Comparison of ENCODE assay signal across 1 cellular context in the genomic region with DNA sequence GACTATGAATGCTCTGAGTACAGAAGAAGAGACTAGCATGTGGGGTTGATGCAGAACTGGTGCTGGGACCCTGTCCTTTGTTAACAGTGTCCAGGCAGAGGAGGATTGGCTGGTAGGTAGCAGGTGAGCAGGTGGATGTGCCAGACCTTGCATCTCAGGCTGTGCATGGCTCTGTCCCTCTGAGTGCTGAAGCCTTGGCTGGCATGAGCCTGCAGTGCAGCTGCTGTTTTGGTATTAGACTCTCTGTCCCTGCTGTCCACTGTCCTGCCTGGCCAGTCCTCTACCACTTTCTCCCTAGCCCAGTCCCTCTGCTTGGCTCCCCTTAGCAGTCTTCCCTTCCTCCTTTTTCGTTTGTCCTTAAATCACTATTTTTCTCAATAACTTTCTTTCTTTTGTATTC.
TF ChIP-seq lines count a peak whose summit lies in the region.

No MANE protein-coding gene starts in this region.

TF ChIP-seq in WTC11, 78 proteins besides CTCF, POLR2A, EP300 and RAD21 (continued from another document):
- TF ChIP-seq, protein P1, sequence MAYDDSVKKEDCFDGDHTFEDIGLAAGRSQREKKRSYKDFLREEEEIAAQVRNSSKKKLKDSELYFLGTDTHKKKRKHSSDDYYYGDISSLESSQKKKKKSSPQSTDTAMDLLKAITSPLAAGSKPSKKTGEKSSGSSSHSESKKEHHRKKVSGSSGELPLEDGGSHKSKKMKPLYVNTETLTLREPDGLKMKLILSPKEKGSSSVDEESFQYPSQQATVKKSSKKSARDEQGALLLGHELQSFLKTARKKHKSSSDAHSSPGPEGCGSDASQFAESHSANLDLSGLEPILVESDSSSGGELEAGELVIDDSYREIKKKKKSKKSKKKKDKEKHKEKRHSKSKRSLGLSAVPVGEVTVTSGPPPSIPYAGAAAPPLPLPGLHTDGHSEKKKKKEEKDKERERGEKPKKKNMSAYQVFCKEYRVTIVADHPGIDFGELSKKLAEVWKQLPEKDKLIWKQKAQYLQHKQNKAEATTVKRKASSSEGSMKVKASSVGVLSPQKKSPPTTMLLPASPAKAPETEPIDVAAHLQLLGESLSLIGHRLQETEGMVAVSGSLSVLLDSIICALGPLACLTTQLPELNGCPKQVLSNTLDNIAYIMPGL (CRISPR knock-in tag; IDR thresholded peaks at IDR 0.05) = no peak
- TF ChIP-seq NR1H2 (CRISPR knock-in tag; IDR thresholded peaks at IDR 0.05) (no peak), ATF1 (CRISPR knock-in tag; IDR thresholded peaks at IDR 0.05) (no peak), ZNF219 (CRISPR knock-in tag; IDR thresholded peaks at IDR 0.05; ENCODE audit: borderline replicate concordance) (no peak), FOXP1 (CRISPR knock-in tag; IDR thresholded peaks at IDR 0.05; ENCODE audit: borderline replicate concordance) (no peak), SP1 (CRISPR knock-in tag; conservative IDR thresholded peaks at IDR 0.05) (no peak), NR3C1 (CRISPR knock-in tag; conservative IDR thresholded peaks at IDR 0.05; ENCODE audit: low read depth) (no peak)
- TF ChIP-seq, protein P2, sequence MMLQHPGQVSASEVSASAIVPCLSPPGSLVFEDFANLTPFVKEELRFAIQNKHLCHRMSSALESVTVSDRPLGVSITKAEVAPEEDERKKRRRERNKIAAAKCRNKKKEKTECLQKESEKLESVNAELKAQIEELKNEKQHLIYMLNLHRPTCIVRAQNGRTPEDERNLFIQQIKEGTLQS (CRISPR knock-in tag; conservative IDR thresholded peaks at IDR 0.05) = no peak
